In genomic region chr16:84739349-84740124, GRCh38 we compare ENCODE assay signal across 13 cellular contexts. TPM values are rescaled to one million over a fixed set of nuclear protein-coding genes. Genes with fewer than 3 reads are reported as not detected.
DNase-seq lines count a peak whose midpoint lies in the region; ATAC-seq and TF ChIP-seq lines count a peak whose summit lies in the region.
"Had no signal": no experiment of that assay in that cellular context is flagged by ENCODE, and none has a peak within 500 bp of the region (broad histone marks: within the 10 kb centered on the region; RNA-seq: fewer than 3 reads in every experiment).

No MANE protein-coding gene starts in this region.

- no peaks in the 10 kb centered on the region for H3K9me3 ChIP-seq in AG04450 (ENCODE audit: control insufficient read depth, insufficient read depth, low read length)
- H3K9me3 ChIP-seq: pancreas had no signal

- DNase-seq in AG04450 (ENCODE audit: low read depth, low spot score), result peak; percentile 54
- DNase-seq in HS-5 (ENCODE audit: low read depth), result peak; percentile 56
- peak; percentile 50 for DNase-seq in amniotic stem cell (lab: John Stamatoyannopoulos, UW)
- peak; percentile 85 for DNase-seq in kidney tubule cell (ENCODE audit: low spot score)
- no peak for DNase-seq in HPDE6-E6E7 (ENCODE audit: extremely low spot score)
- DNase-seq in inferior parietal cortex (ENCODE audit: extremely low spot score), result no peak
- DNase-seq in NCI-H524 (lab: John Stamatoyannopoulos, UW), result no peak
- DNase-seq: activated CD8-positive, alpha-beta T cell treated with anti-CD3 and anti-CD28 coated beads, Interleukin-2, amount 10 ng/mL, durations not matched to agents 7 days and 5 days; MM.1S; pancreas; SHP77 had no signal

- no peak for TF ChIP-seq CTCF in AG04450 (IDR thresholded peaks at IDR 0.05; ENCODE audit: low read depth, low read length)

- H3K4me3 ChIP-seq in AG04450 (ENCODE audit: low read depth, low read length), result no peak overlapping the region
- H3K4me3 ChIP-seq: cardiac muscle cell, pancreas had no signal

- H3K27ac ChIP-seq in AG04450 (ENCODE audit: low read depth, low read length), result peak overlapping the region; percentile 12
- H3K27ac ChIP-seq: cardiac muscle cell, pancreas had no signal

- no peak for ATAC-seq in GM19324 (IDR thresholded peaks at IDR 0.05; ENCODE audit: low FRiP score, unreplicated experiment)

- CTCF ChIA-PET in AG04450 (lab: Charles Lee), result interaction anchor here (0.6 to 8.2 kb wide), 29 partner anchors 10 to 553 kb away, joined by 3 to 99 read pairs (median 4); partner anchors contain the start of gene TAF1C

- POLR2A ChIA-PET in AG04450 (lab: Yijun Ruan, JAX), result interaction anchor here (0.6 to 1.3 kb wide), 4 partner anchors 9 to 117 kb away, joined by 3 to 5 read pairs (median 4); no protein-coding TSS in a partner anchor

- no peaks in the 10 kb centered on the region for H3K27me3 ChIP-seq in AG04450 (ENCODE audit: control insufficient read depth, insufficient read depth, low read length)
- H3K27me3 ChIP-seq: cardiac muscle cell, pancreas had no signal

RNA-seq across cellular contexts. Expression of gene USP10, which starts 39.7 kb away (rescaled TPM):
- 54.9 and 79.3 TPM in 2 replicates for polyA plus RNA-seq in AG04450 (2011; rRNA removed)
- 160 and 212 TPM in 2 replicates for polyA minus RNA-seq in AG04450 (2011; rRNA and poly(A)+ RNA removed)

Comparison
In these comparisons a context has a peak if more than half of its experiments do, and no peak if none do; other contexts are left out.
1. DNase-seq: peak in AG04450 (single experiment), HS-5 (single experiment), amniotic stem cell (single experiment) and kidney tubule cell (single experiment); none in HPDE6-E6E7 (single experiment), inferior parietal cortex (single experiment) and NCI-H524 (0 of 2).